In genomic region chr14:30195946-30196345, GRCh38 we compare ENCODE assay signal across 18 cellular contexts.
A peak's percentile ranks its signal among the peaks of the same experiment; 100 is the strongest.
DNase-seq lines count a peak whose midpoint lies in the region; ATAC-seq and TF ChIP-seq lines count a peak whose summit lies in the region.
"Had no signal": no experiment of that assay in that cellular context is flagged by ENCODE, and none has a peak within 500 bp of the region (broad histone marks: within the 10 kb centered on the region; RNA-seq: fewer than 3 reads in every experiment).

No MANE protein-coding gene starts in this region.

- peak overlapping the region; percentile 100 for H2BK5ac ChIP-seq in IMR-90 (ENCODE audit: low read depth, low read length, poor library complexity, severe bottlenecking)

- H3K14ac ChIP-seq in IMR-90 (replicated peaks; ENCODE audit: low read depth, low read length): peak overlapping the region; percentile 98

- peaks cover 27% of the 10 kb centered on the region for H3K4me1 Mint-ChIP-seq in mesothelial cell of epicardium
- H3K4me1 Mint-ChIP-seq: activated CD8-positive, alpha-beta memory T cell treated with anti-CD3 and anti-CD28 coated beads, Interleukin-2, amount 10 ng/mL, durations not matched to agents 7 days and 5 days; B cell; endodermal cell; memory B cell had no signal

- no peak for TF ChIP-seq RAD21 in IMR-90 (IDR thresholded peaks at IDR 0.05; ENCODE audit: low read length)

- no peak for TF ChIP-seq POLR2A in IMR-90 (IDR thresholded peaks at IDR 0.05; ENCODE audit: low read depth, low read length)

- H3K27ac Mint-ChIP-seq in mesothelial cell of epicardium: peak overlapping the region; percentile 66
- H3K27ac Mint-ChIP-seq: activated CD8-positive, alpha-beta memory T cell treated with anti-CD3 and anti-CD28 coated beads, Interleukin-2, amount 10 ng/mL, durations not matched to agents 7 days and 5 days; B cell; endodermal cell; memory B cell had no signal

- no CpG with 5 or more reads among the region's 3 CpGs for WGBS in IMR-90 (ENCODE audit: extremely low coverage in 2 of 2, insufficient read length in 1 of 2), 2 experiments

- H3K23ac ChIP-seq in IMR-90 (ENCODE audit: low read depth, low read length): peak overlapping the region; percentile 98

- no TSS peak for BruUV-seq in IMR-90 (replicated peaks; lab: Mats Ljungman, UMichigan)

- peak overlapping the region; percentile 97 for H2BK20ac ChIP-seq in IMR-90 (ENCODE audit: low read depth, low read length)

- intact Hi-C loops in IMR-90 (cut with micrococcal nuclease): loop anchor here (2.0 kb wide), 1 partner anchor 87 kb away; no protein-coding TSS in a partner anchor

- H3K9me1 ChIP-seq in IMR-90 (ENCODE audit: insufficient read depth, low read length): 0 out of 2 replicates have a peak, but pooled peaks cover under 1% of the 10 kb centered on the region

- peak overlapping the region; percentile 92 for H4K5ac ChIP-seq in IMR-90 (ENCODE audit: low read depth, low read length)

- H4K20me1 ChIP-seq in IMR-90 (ENCODE audit: insufficient read depth, low read length): no peaks in the 10 kb centered on the region

- H3K4ac ChIP-seq in IMR-90 (ENCODE audit: low read depth, low read length): peak overlapping the region; percentile 97

- H3K9ac ChIP-seq in IMR-90 (ENCODE audit: low read depth, low read length) (no peak overlapping the region), adipocyte (ENCODE audit: low read length) (peak overlapping the region; percentile 90)

- no peak overlapping the region for H2AFZ ChIP-seq in IMR-90 (replicated peaks; ENCODE audit: low read length, poor library complexity)

- peak overlapping the region; percentile 100 for H3K18ac ChIP-seq in IMR-90 (ENCODE audit: low read depth, low read length)

- H2BK15ac ChIP-seq in IMR-90 (ENCODE audit: low read depth, low read length): peak overlapping the region; percentile 87

- TF ChIP-seq CTCF in IMR-90 (conservative IDR thresholded peaks at IDR 0.05; ENCODE audit: low read depth, low read length): no peak
- no peak for TF ChIP-seq CTCF in mesothelial cell of epicardium (IDR thresholded peaks at IDR 0.05; ENCODE audit: unreplicated experiment)

- no peak overlapping the region for H2AK9ac ChIP-seq in IMR-90 (replicated peaks; ENCODE audit: low read depth, low read length, poor library complexity)

- no peaks in the 10 kb centered on the region for H3K27me3 Mint-ChIP-seq in mesothelial cell of epicardium (ENCODE audit: low read depth)
- H3K27me3 Mint-ChIP-seq: activated CD8-positive, alpha-beta memory T cell treated with anti-CD3 and anti-CD28 coated beads, Interleukin-2, amount 10 ng/mL, durations not matched to agents 7 days and 5 days; B cell; memory B cell had no signal

- H3K27ac ChIP-seq in IMR-90 (ENCODE audit: insufficient read depth, low read length): peak overlapping the region; percentile 89
- H3K27ac ChIP-seq: Peyer's patch had no signal

- peak overlapping the region; percentile 98 for H4K91ac ChIP-seq in IMR-90 (ENCODE audit: insufficient read depth, low read depth, low read length)

- peak overlapping the region; percentile 3; the same call in 1 of the 2 replicates for H3K4me2 ChIP-seq in IMR-90 (ENCODE audit: low read depth, low read length)

- ATAC-seq in IMR-90 (ENCODE audit: low read depth): no peak
- ATAC-seq in stimulated activated naive CD8-positive, alpha-beta T cell treated with anti-CD3 and anti-CD28 coated beads, Interleukin-15, Interleukin-2, amounts not matched to agents 100 U/mL and 50 U/mL, for 24 hours: no peak
- ATAC-seq: activated CD8-positive, alpha-beta memory T cell treated with anti-CD3 and anti-CD28 coated beads, Interleukin-2, amount 10 ng/mL, durations not matched to agents 7 days and 5 days; HepG2 had no signal

- H3K36me3 ChIP-seq in IMR-90 (ENCODE audit: control insufficient read depth, insufficient read depth, low read length) (no peaks in the 10 kb centered on the region), adipocyte (ENCODE audit: control insufficient read depth, insufficient read depth, low read length, severe bottlenecking) (no peaks in the 10 kb centered on the region)
- H3K36me3 ChIP-seq: Peyer's patch had no signal

- no peaks in the 10 kb centered on the region for H3K27me3 ChIP-seq in IMR-90 (ENCODE audit: control insufficient read depth, insufficient read depth, low read length)
- no peaks in the 10 kb centered on the region for H3K27me3 ChIP-seq in adipocyte (replicated peaks; ENCODE audit: control insufficient read depth, insufficient read depth, low read length)
- H3K27me3 ChIP-seq: Peyer's patch had no signal

- H3K4me3 Mint-ChIP-seq in mesothelial cell of epicardium: no peak overlapping the region
- H3K4me3 Mint-ChIP-seq: activated CD8-positive, alpha-beta memory T cell treated with anti-CD3 and anti-CD28 coated beads, Interleukin-2, amount 10 ng/mL, durations not matched to agents 7 days and 5 days; B cell; endodermal cell; memory B cell had no signal

- H3K56ac ChIP-seq in IMR-90 (ENCODE audit: extremely low read depth, insufficient read depth, low read length): peak overlapping the region; percentile 99; the same call in 1 of the 2 replicates

- no peaks in the 10 kb centered on the region for H3K9me3 ChIP-seq in IMR-90 (ENCODE audit: control insufficient read depth, insufficient read depth, low read length)
- no peaks in the 10 kb centered on the region for H3K9me3 ChIP-seq in adipocyte (ENCODE audit: control insufficient read depth, low read length)

- peak overlapping the region; percentile 100 for H2BK120ac ChIP-seq in IMR-90 (ENCODE audit: low read depth, low read length)

- H3K4me3 ChIP-seq in IMR-90 (ENCODE audit: insufficient read depth, low read depth, low read length) (no peak overlapping the region), adipocyte (ENCODE audit: low read length) (peak overlapping the region; percentile 42)
- H3K4me3 ChIP-seq: Peyer's patch had no signal

- 0 out of 4 replicates have a peak, but pooled peaks cover 0 to 6% of the 10 kb centered on the region in 2 experiments for H3K79me1 ChIP-seq in IMR-90 (ENCODE audit: low read depth in 1 of 2, low read length in 2 of 2)

- H2AK5ac ChIP-seq in IMR-90 (ENCODE audit: low read depth, low read length): peak overlapping the region; percentile 90

- POLR2A ChIA-PET in IMR-90 (lab: Charles Lee; ENCODE audit: unreplicated experiment): no interaction called here

- H3K36me3 Mint-ChIP-seq in mesothelial cell of epicardium: no peaks in the 10 kb centered on the region
- H3K36me3 Mint-ChIP-seq: activated CD8-positive, alpha-beta memory T cell treated with anti-CD3 and anti-CD28 coated beads, Interleukin-2, amount 10 ng/mL, durations not matched to agents 7 days and 5 days; memory B cell had no signal

- in situ Hi-C loops in IMR-90 (cut with MboI; ENCODE audit: low sequenced_read_pairs): no loop called here

- dilution Hi-C loops in IMR-90 (cut with HindIII; ENCODE audit: low sequenced_read_pairs, unreplicated experiment): no loop called here

- peak overlapping the region; percentile 97 to 98 for H4K8ac ChIP-seq in IMR-90 (ENCODE audit: low read depth in 2 of 2, low read length in 2 of 2)

- H3K4me1 ChIP-seq in IMR-90 (ENCODE audit: control insufficient read depth, insufficient read depth, low read length): peaks cover 9% of the 10 kb centered on the region
- peaks cover 50% of the 10 kb centered on the region for H3K4me1 ChIP-seq in adipocyte (ENCODE audit: control insufficient read depth, insufficient read depth, low read length)
- H3K4me1 ChIP-seq: Peyer's patch had no signal

- DNase-seq in AG20443 (ENCODE audit: low spot score) (peak; percentile 23), IMR-90 (peak; percentile 15), adipocyte (ENCODE audit: low read depth) (peak; percentile 28), mesothelial cell of epicardium (ENCODE audit: low spot score in 2 of 2, unreplicated experiment in 2 of 2) (no peak), hepatic stellate cell (ENCODE audit: low spot score) (no peak), NCI-H2227 treated with DMSO at 0.1 percent for 48 hours (lab: John Stamatoyannopoulos, UW) (no peak), activated gamma-delta T cell treated with Interleukin-2 at 50 U/mL for 16 hours (no peak)
- no peak for DNase-seq in stimulated activated naive CD8-positive, alpha-beta T cell treated with anti-CD3 and anti-CD28 coated beads, Interleukin-15, Interleukin-2, amounts not matched to agents 100 U/mL and 50 U/mL, for 24 hours
- DNase-seq: activated CD8-positive, alpha-beta memory T cell treated with anti-CD3 and anti-CD28 coated beads, Interleukin-2, amount 10 ng/mL, durations not matched to agents 7 days and 5 days; activated naive CD4-positive, alpha-beta T cell treated with anti-CD3 and anti-CD28 coated beads, Interleukin-2, amount 50 U/mL, for 16 hours; NCI-H524; Peyer's patch; stimulated activated naive CD4-positive, alpha-beta T cell; T-helper 1 cell had no signal

- CTCF ChIA-PET in IMR-90 (lab: Yijun Ruan, JAX): interaction anchor here (0.8 kb wide), 1 partner anchor 19 kb away, joined by 3 read pairs; no protein-coding TSS in a partner anchor

- H3K9me3 Mint-ChIP-seq in mesothelial cell of epicardium: no peaks in the 10 kb centered on the region
- H3K9me3 Mint-ChIP-seq: endodermal cell, memory B cell had no signal

TF ChIP-seq in IMR-90, 13 proteins besides CTCF, POLR2A, EP300 and RAD21:
- no peak for TF ChIP-seq FOS (IDR thresholded peaks at IDR 0.05; ENCODE audit: low read depth, low read length)
- no peak for TF ChIP-seq MAFK (IDR thresholded peaks at IDR 0.05; ENCODE audit: low read depth, low read length)
- no peak for TF ChIP-seq CEBPB (IDR thresholded peaks at IDR 0.05; ENCODE audit: low read depth, low read length)
- TF ChIP-seq RCOR1 (IDR thresholded peaks at IDR 0.05; ENCODE audit: insufficient replicate concordance, low read length): no peak
- no peak for TF ChIP-seq USF2 (IDR thresholded peaks at IDR 0.05; ENCODE audit: low read depth, low read length)

Comparison
In these comparisons a context has a peak if more than half of its experiments do, and no peak if none do; other contexts are left out.
1. DNase-seq: peak in AG20443 (single experiment), IMR-90 (single experiment) and adipocyte (single experiment); none in mesothelial cell of epicardium (0 of 2), hepatic stellate cell (single experiment), stimulated activated naive CD8-positive, alpha-beta T cell treated with anti-CD3 and anti-CD28 coated beads, Interleukin-15, Interleukin-2, amounts not matched to agents 100 U/mL and 50 U/mL, for 24 hours (single experiment), NCI-H2227 treated with DMSO at 0.1 percent for 48 hours (single experiment) and activated gamma-delta T cell treated with Interleukin-2 at 50 U/mL for 16 hours (single experiment).